ENCODE assay signal across 9 cellular contexts in the genomic region with DNA sequence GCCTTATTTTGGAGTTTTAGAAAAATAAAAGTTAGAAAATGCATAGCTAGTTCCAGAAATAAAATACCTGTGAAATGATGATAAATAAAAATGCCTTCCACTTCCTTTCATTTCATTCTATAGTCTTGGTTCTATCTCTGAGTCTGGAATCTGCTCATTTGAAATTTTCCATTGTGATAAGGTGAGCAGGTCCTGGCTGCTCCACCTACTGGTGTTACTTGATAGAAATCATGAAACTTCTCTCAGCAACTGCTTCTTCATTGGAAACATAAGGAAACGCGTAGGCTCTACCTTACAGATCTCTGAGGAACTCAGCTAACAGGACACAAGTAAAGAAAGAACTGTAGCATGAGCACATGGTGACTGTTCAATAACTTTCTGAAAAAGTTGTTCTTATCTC.
DNase-seq lines count a peak whose midpoint lies in the region; ATAC-seq and TF ChIP-seq lines count a peak whose summit lies in the region.
"Had no signal": no experiment of that assay in that cellular context is flagged by ENCODE, and none has a peak within 500 bp of the region (broad histone marks: within the 10 kb centered on the region; RNA-seq: fewer than 3 reads in every experiment).

No MANE protein-coding gene starts in this region.

- CTCF ChIA-PET in Panc1 (lab: Charles Lee) = no interaction called here

- no peaks in the 10 kb centered on the region for H3K36me3 Mint-ChIP-seq in GM23338 (ENCODE audit: low read depth)
- H3K36me3 Mint-ChIP-seq in stimulated activated effector memory CD8-positive, alpha-beta T cell treated with anti-CD3 and anti-CD28 coated beads, Interleukin-12 subunit alpha, Interleukin-12 subunit beta, amount 100 ng/mL, for 72 hours = no peaks in the 10 kb centered on the region
- H3K36me3 Mint-ChIP-seq: activated naive CD8-positive, alpha-beta T cell treated with anti-CD3 and anti-CD28 coated beads, Interleukin-2, amount 10 ng/mL, durations not matched to agents 7 days and 5 days had no signal

- H3K27me3 ChIP-seq in GM23338 (ENCODE audit: insufficient read depth) = no peaks in the 10 kb centered on the region
- no peaks in the 10 kb centered on the region for H3K27me3 ChIP-seq in Panc1 (ENCODE audit: control insufficient read depth, insufficient read depth, low read length)
- H3K27me3 ChIP-seq in transverse colon = no peaks in the 10 kb centered on the region

- H3K79me2 ChIP-seq in GM23338 (replicated peaks; ENCODE audit: insufficient read depth) = no peaks in the 10 kb centered on the region

- H3K9me2 ChIP-seq in GM23338 (ENCODE audit: insufficient read depth) = no peaks in the 10 kb centered on the region

- H2AFZ ChIP-seq in GM23338 = no peak overlapping the region

- H3K4me1 ChIP-seq in GM23338 (ENCODE audit: insufficient read depth) (no peaks in the 10 kb centered on the region), Panc1 (ENCODE audit: control insufficient read depth, insufficient read depth, low read length) (no peaks in the 10 kb centered on the region), transverse colon (no peaks in the 10 kb centered on the region)

- in situ Hi-C loops in Panc1 (cut with HindIII; ENCODE audit: low pct_unique_long_range_greater_than_20kb, low sequenced_read_pairs) (no loop called here), transverse colon (cut with MboI; ENCODE audit: low pct_ligation_motif_present in 1 of 4, low pct_unique_long_range_greater_than_20kb in 1 of 4, low sequenced_read_pairs in 3 of 4) (no loop called here)

- intact Hi-C loops in Panc1 (cut with micrococcal nuclease; ENCODE audit: unreplicated experiment) = no loop called here
- intact Hi-C loops in transverse colon (cut with DNase I; ENCODE audit: low total_unique reads) = no loop called here

- H3K9me3 ChIP-seq in Panc1 (ENCODE audit: control insufficient read depth, insufficient read depth, low read depth, low read length) (no peaks in the 10 kb centered on the region), transverse colon (no peaks in the 10 kb centered on the region)

- peak; percentile 71 for ATAC-seq in GM23338
- ATAC-seq in Panc1 = no peak
- ATAC-seq in stimulated activated effector memory CD8-positive, alpha-beta T cell treated with anti-CD3 and anti-CD28 coated beads, Interleukin-12 subunit alpha, Interleukin-12 subunit beta, amount 100 ng/mL, for 72 hours = no peak
- ATAC-seq in stimulated activated naive CD8-positive, alpha-beta T cell treated with anti-CD3 and anti-CD28 coated beads, Interleukin-15, amount 100 ng/mL, for 72 hours = no peak
- no peak for ATAC-seq in GM19463 (IDR thresholded peaks at IDR 0.05; ENCODE audit: unreplicated experiment)

- H3K4me3 ChIP-seq in AG10803 (ENCODE audit: low read length) (no peak overlapping the region), GM23338 (no peak overlapping the region), Panc1 (ENCODE audit: low read depth in 2 of 2, low read length in 2 of 2) (no peak overlapping the region), transverse colon (no peak overlapping the region)

- no peaks in the 10 kb centered on the region for H4K20me1 ChIP-seq in GM23338 (replicated peaks; ENCODE audit: insufficient read depth)

- 20 to 59% methylated on average over 1 to 2 of the region's 2 CpGs for WGBS in transverse colon (ENCODE audit: low coverage in 1 of 2), 2 donors

- peak; percentile 7 for DNase-seq in AG10803 (ENCODE audit: low read depth)
- peak; percentile 74 for DNase-seq in GM23338 (ENCODE audit: low spot score)
- no peak for DNase-seq in Panc1 (ENCODE audit: low read depth, low spot score)
- peak; percentile 51 for DNase-seq in iPS-NIHi11 (ENCODE audit: low spot score)
- DNase-seq in stimulated activated effector memory CD8-positive, alpha-beta T cell treated with anti-CD3 and anti-CD28 coated beads, Interleukin-12 subunit alpha, Interleukin-12 subunit beta, amount 100 ng/mL, for 72 hours (ENCODE audit: low spot score in 2 of 2) = no peak
- DNase-seq in stimulated activated naive CD8-positive, alpha-beta T cell treated with anti-CD3 and anti-CD28 coated beads, Interleukin-15, amount 100 ng/mL, for 72 hours = no peak
- no peak for DNase-seq in transverse colon
- DNase-seq: activated naive CD8-positive, alpha-beta T cell treated with anti-CD3 and anti-CD28 coated beads, Interleukin-2, amount 10 ng/mL, durations not matched to agents 7 days and 5 days had no signal

- no peak overlapping the region for H3K27ac ChIP-seq in GM23338 (ENCODE audit: low read depth)
- H3K27ac ChIP-seq in Panc1 (ENCODE audit: low read length) = no peak overlapping the region
- H3K27ac ChIP-seq in transverse colon = no peak overlapping the region

- no peak overlapping the region for H3K4me2 ChIP-seq in GM23338

- no peaks in the 10 kb centered on the region for H3K36me3 ChIP-seq in GM23338 (ENCODE audit: insufficient read depth)
- no peaks in the 10 kb centered on the region for H3K36me3 ChIP-seq in Panc1 (ENCODE audit: control insufficient read depth, insufficient read depth, low read length)
- no peaks in the 10 kb centered on the region for H3K36me3 ChIP-seq in transverse colon

- no TSS peak for BruUV-seq in Panc1 (replicated peaks; lab: Mats Ljungman, UMichigan)

- H3K4me3 Mint-ChIP-seq in GM23338 = no peak overlapping the region
- H3K4me3 Mint-ChIP-seq in stimulated activated effector memory CD8-positive, alpha-beta T cell treated with anti-CD3 and anti-CD28 coated beads, Interleukin-12 subunit alpha, Interleukin-12 subunit beta, amount 100 ng/mL, for 72 hours = no peak overlapping the region
- no peak overlapping the region for H3K4me3 Mint-ChIP-seq in stimulated activated naive CD8-positive, alpha-beta T cell treated with anti-CD3 and anti-CD28 coated beads, Interleukin-15, amount 100 ng/mL, for 72 hours
- H3K4me3 Mint-ChIP-seq: activated naive CD8-positive, alpha-beta T cell treated with anti-CD3 and anti-CD28 coated beads, Interleukin-2, amount 10 ng/mL, durations not matched to agents 7 days and 5 days had no signal

- no peak for TF ChIP-seq POLR2A in transverse colon (IDR thresholded peaks at IDR 0.05)

- no peaks in the 10 kb centered on the region for H3K9me3 Mint-ChIP-seq in GM23338
- H3K9me3 Mint-ChIP-seq in stimulated activated effector memory CD8-positive, alpha-beta T cell treated with anti-CD3 and anti-CD28 coated beads, Interleukin-12 subunit alpha, Interleukin-12 subunit beta, amount 100 ng/mL, for 72 hours = no peaks in the 10 kb centered on the region
- H3K9me3 Mint-ChIP-seq in stimulated activated naive CD8-positive, alpha-beta T cell treated with anti-CD3 and anti-CD28 coated beads, Interleukin-15, amount 100 ng/mL, for 72 hours = no peaks in the 10 kb centered on the region
- H3K9me3 Mint-ChIP-seq: activated naive CD8-positive, alpha-beta T cell treated with anti-CD3 and anti-CD28 coated beads, Interleukin-2, amount 10 ng/mL, durations not matched to agents 7 days and 5 days had no signal

- no peak for TF ChIP-seq EP300 in transverse colon (IDR thresholded peaks at IDR 0.05; ENCODE audit: low read depth)

- H3K27ac Mint-ChIP-seq in GM23338 = no peak overlapping the region
- no peak overlapping the region for H3K27ac Mint-ChIP-seq in stimulated activated effector memory CD8-positive, alpha-beta T cell treated with anti-CD3 and anti-CD28 coated beads, Interleukin-12 subunit alpha, Interleukin-12 subunit beta, amount 100 ng/mL, for 72 hours
- no peak overlapping the region for H3K27ac Mint-ChIP-seq in stimulated activated naive CD8-positive, alpha-beta T cell treated with anti-CD3 and anti-CD28 coated beads, Interleukin-15, amount 100 ng/mL, for 72 hours
- H3K27ac Mint-ChIP-seq: activated naive CD8-positive, alpha-beta T cell treated with anti-CD3 and anti-CD28 coated beads, Interleukin-2, amount 10 ng/mL, durations not matched to agents 7 days and 5 days had no signal

- H3F3A ChIP-seq in GM23338 (replicated peaks; ENCODE audit: low read depth) = no peaks in the 10 kb centered on the region

- no peaks in the 10 kb centered on the region for H3K27me3 Mint-ChIP-seq in GM23338 (ENCODE audit: insufficient read depth, low read depth, poor library complexity)
- H3K27me3 Mint-ChIP-seq in stimulated activated naive CD8-positive, alpha-beta T cell treated with anti-CD3 and anti-CD28 coated beads, Interleukin-15, amount 100 ng/mL, for 72 hours = peaks cover 13% of the 10 kb centered on the region

- POLR2A ChIA-PET in Panc1 (lab: Charles Lee) = no interaction called here

- no peaks in the 10 kb centered on the region for H3K4me1 Mint-ChIP-seq in GM23338
- H3K4me1 Mint-ChIP-seq in stimulated activated effector memory CD8-positive, alpha-beta T cell treated with anti-CD3 and anti-CD28 coated beads, Interleukin-12 subunit alpha, Interleukin-12 subunit beta, amount 100 ng/mL, for 72 hours = no peaks in the 10 kb centered on the region
- no peaks in the 10 kb centered on the region for H3K4me1 Mint-ChIP-seq in stimulated activated naive CD8-positive, alpha-beta T cell treated with anti-CD3 and anti-CD28 coated beads, Interleukin-15, amount 100 ng/mL, for 72 hours
- H3K4me1 Mint-ChIP-seq: activated naive CD8-positive, alpha-beta T cell treated with anti-CD3 and anti-CD28 coated beads, Interleukin-2, amount 10 ng/mL, durations not matched to agents 7 days and 5 days had no signal

- peak; percentile 52 for TF ChIP-seq CTCF in AG10803 (conservative IDR thresholded peaks at IDR 0.05; ENCODE audit: low read length)
- peak; percentile 55 to 60 for TF ChIP-seq CTCF in GM23338 (conservative IDR thresholded peaks at IDR 0.05; ENCODE audit: low read depth in 2 of 2)
- peak; percentile 27; the same call in 1 of the 2 replicates for TF ChIP-seq CTCF in Panc1 (IDR thresholded peaks at IDR 0.05)
- peak in 2 of 5 experiments; percentile 12 to 23 for TF ChIP-seq CTCF in transverse colon (IDR thresholded peaks at IDR 0.05)

TF ChIP-seq in GM23338, 12 proteins besides CTCF, POLR2A, EP300 and RAD21 (continues in another document):
- no peak for TF ChIP-seq NANOG (IDR thresholded peaks at IDR 0.05; ENCODE audit: borderline replicate concordance)

Comparison
In these comparisons a context has a peak if more than half of its experiments do, and no peak if none do; other contexts are left out.
1. DNase-seq: peak in AG10803 (single experiment), GM23338 (single experiment) and iPS-NIHi11 (single experiment); none in Panc1 (single experiment), stimulated activated effector memory CD8-positive, alpha-beta T cell treated with anti-CD3 and anti-CD28 coated beads, Interleukin-12 subunit alpha, Interleukin-12 subunit beta, amount 100 ng/mL, for 72 hours (0 of 2), stimulated activated naive CD8-positive, alpha-beta T cell treated with anti-CD3 and anti-CD28 coated beads, Interleukin-15, amount 100 ng/mL, for 72 hours (0 of 2) and transverse colon (single experiment).